ENCODE assay signal across 18 cellular contexts in the genomic region with DNA sequence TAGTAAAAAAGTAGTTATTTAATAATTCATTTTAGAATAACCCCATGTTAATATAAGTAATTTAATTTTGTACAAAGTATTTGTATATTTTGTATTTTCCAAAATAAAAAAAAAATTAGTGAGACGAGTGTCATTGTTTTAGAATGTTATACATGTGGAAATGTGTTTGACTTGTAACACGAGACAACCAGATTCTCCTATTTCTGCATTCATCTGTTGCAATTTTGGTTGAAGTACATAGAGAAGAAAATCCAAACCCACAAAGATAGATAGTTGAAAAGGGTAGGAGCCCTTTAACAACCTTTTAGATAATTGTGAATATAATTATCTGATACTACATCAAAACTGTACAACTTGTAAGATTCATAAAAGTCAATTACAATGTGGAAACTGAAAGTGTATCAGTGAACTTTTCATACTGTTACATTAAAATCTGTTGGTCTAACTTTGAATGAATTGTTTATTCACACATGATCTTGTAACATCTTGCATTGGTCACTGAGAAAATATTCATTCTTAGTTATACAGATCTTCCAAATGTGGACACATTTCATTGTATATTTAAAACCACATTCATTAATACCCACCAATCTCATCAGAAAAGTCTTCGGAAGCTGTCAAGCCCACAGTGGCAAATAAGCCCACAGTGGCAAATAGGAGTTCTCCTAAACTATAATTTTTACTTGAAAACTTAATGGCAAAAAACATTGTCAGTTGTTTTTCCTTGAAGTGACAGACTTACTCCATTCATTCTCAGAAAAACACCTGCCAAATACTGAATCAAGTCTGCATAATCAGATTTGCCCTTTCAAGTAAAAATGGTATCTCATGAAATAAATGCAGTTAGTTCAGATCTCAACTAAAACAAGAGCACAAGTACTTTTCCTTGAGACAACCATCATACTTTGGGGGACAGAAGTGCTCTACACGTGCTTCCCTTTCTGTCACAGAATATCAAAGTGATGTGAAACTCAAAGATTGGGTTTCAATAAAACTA. TPM values are rescaled to one million over a fixed set of nuclear protein-coding genes. Genes with fewer than 3 reads are reported as not detected.
DNase-seq lines count a peak whose midpoint lies in the region; ATAC-seq, FAIRE-seq and TF ChIP-seq lines count a peak whose summit lies in the region.
"Had no signal": no experiment of that assay in that cellular context is flagged by ENCODE, and none has a peak within 500 bp of the region (broad histone marks: within the 10 kb centered on the region; RNA-seq: fewer than 3 reads in every experiment).

No MANE protein-coding gene starts in this region.

- intact Hi-C loops in CD14-positive monocyte (cut with micrococcal nuclease), result no loop called here

- no peak overlapping the region for H2AFZ ChIP-seq in GM23338

- FAIRE-seq in frontal cortex (lab: Jason Lieb, UNC), result peak; percentile 8

- H3K4me1 ChIP-seq in GM23338 (ENCODE audit: insufficient read depth), result no peaks in the 10 kb centered on the region

- DNase-seq in activated naive CD4-positive, alpha-beta T cell (lab: John Stamatoyannopoulos, UW), result no peak
- no peak for DNase-seq in activated CD8-positive, alpha-beta T cell treated with anti-CD3 and anti-CD28 coated beads, Interleukin-2, amount 10 ng/mL, durations not matched to agents 7 days and 5 days
- DNase-seq in frontal cortex (ENCODE audit: low spot score in 2 of 2) (no peak), CD14-positive monocyte (ENCODE audit: low spot score) (no peak), GM23338 (ENCODE audit: low spot score) (no peak)
- no peak for DNase-seq in stimulated activated naive CD8-positive, alpha-beta T cell treated with anti-CD3 and anti-CD28 coated beads, Interleukin-15, amount 100 ng/mL, for 72 hours
- DNase-seq: activated CD4-positive, CD25-positive, alpha-beta regulatory T cell treated with anti-CD3 and anti-CD28 coated beads, Interleukin-2, amount 50 U/mL, for 72 hours; activated T-cell treated with anti-CD3 and anti-CD28 coated beads, Interleukin-2, amount 50 U/mL, for 1 hour; GF-D8; midbrain; NCI-H146; SHP77; stimulated activated CD4-positive, alpha-beta T cell treated with anti-CD3 and anti-CD28 coated beads, Interleukin-4, amount 100 ng/mL, for 4 hours; stimulated activated CD8-positive, alpha-beta memory T cell treated with anti-CD3 and anti-CD28 coated beads, Interleukin-4, amount 100 ng/mL, for 48 hours had no signal

- no peaks in the 10 kb centered on the region for H3K9me2 ChIP-seq in GM23338 (ENCODE audit: insufficient read depth)

- no peaks in the 10 kb centered on the region for H3K27me3 Mint-ChIP-seq in activated naive CD4-positive, alpha-beta T cell treated with anti-CD3 and anti-CD28 coated beads, Interleukin-2, amount 50 U/mL, for 24 hours
- H3K27me3 Mint-ChIP-seq in activated CD8-positive, alpha-beta T cell treated with anti-CD3 and anti-CD28 coated beads, Interleukin-2, amount 10 ng/mL, durations not matched to agents 7 days and 5 days (ENCODE audit: low read depth), result no peaks in the 10 kb centered on the region
- H3K27me3 Mint-ChIP-seq in stimulated activated naive CD8-positive, alpha-beta T cell treated with anti-CD3 and anti-CD28 coated beads, Interleukin-15, amount 100 ng/mL, for 72 hours, result no peaks in the 10 kb centered on the region
- H3K27me3 Mint-ChIP-seq in CD14-positive monocyte (ENCODE audit: low read depth in 3 of 3), result no peaks in the 10 kb centered on the region
- peaks cover 2% of the 10 kb centered on the region for H3K27me3 Mint-ChIP-seq in GM23338 (ENCODE audit: insufficient read depth, low read depth, poor library complexity)

- no peak overlapping the region for H3K4me3 ChIP-seq in GM23338
- H3K4me3 ChIP-seq: thoracic aorta had no signal

- H3K9me3 Mint-ChIP-seq in activated naive CD4-positive, alpha-beta T cell treated with anti-CD3 and anti-CD28 coated beads, Interleukin-2, amount 50 U/mL, for 24 hours, result no peaks in the 10 kb centered on the region
- no peaks in the 10 kb centered on the region for H3K9me3 Mint-ChIP-seq in activated CD8-positive, alpha-beta T cell treated with anti-CD3 and anti-CD28 coated beads, Interleukin-2, amount 10 ng/mL, durations not matched to agents 7 days and 5 days (ENCODE audit: insufficient read depth)
- no peaks in the 10 kb centered on the region for H3K9me3 Mint-ChIP-seq in stimulated activated naive CD8-positive, alpha-beta T cell treated with anti-CD3 and anti-CD28 coated beads, Interleukin-15, amount 100 ng/mL, for 72 hours
- H3K9me3 Mint-ChIP-seq in CD14-positive monocyte (no peaks in the 10 kb centered on the region), GM23338 (no peaks in the 10 kb centered on the region)

- no peak overlapping the region for H3K4me2 ChIP-seq in GM23338

- H3F3A ChIP-seq in GM23338 (replicated peaks; ENCODE audit: low read depth), result no peaks in the 10 kb centered on the region

- no peaks in the 10 kb centered on the region for H3K36me3 ChIP-seq in GM23338 (ENCODE audit: insufficient read depth)

- TF ChIP-seq CTCF in CD14-positive monocyte (IDR thresholded peaks at IDR 0.05) (no peak), GM23338 (conservative IDR thresholded peaks at IDR 0.05; ENCODE audit: low read depth in 2 of 2) (no peak)

- POLR2A ChIA-PET in activated CD8-positive, alpha-beta T cell treated with anti-CD3 and anti-CD28 coated beads, Interleukin-2, amount 10 ng/mL, durations not matched to agents 7 days and 5 days (lab: Charles Lee), result no interaction called here

- no peak for ATAC-seq in activated CD8-positive, alpha-beta T cell treated with anti-CD3 and anti-CD28 coated beads, Interleukin-2, amount 10 ng/mL, durations not matched to agents 7 days and 5 days
- no peak for ATAC-seq in stimulated activated naive CD8-positive, alpha-beta T cell treated with anti-CD3 and anti-CD28 coated beads, Interleukin-15, amount 100 ng/mL, for 72 hours
- ATAC-seq in HG03439 (IDR thresholded peaks at IDR 0.05; ENCODE audit: unreplicated experiment) (no peak), GM23338 (no peak)

- CTCF ChIA-PET in activated CD8-positive, alpha-beta T cell treated with anti-CD3 and anti-CD28 coated beads, Interleukin-2, amount 10 ng/mL, durations not matched to agents 7 days and 5 days (lab: Charles Lee), result interaction anchor here (1.8 to 2.8 kb wide), 4 partner anchors 10 to 101 kb away, joined by 6 to 14 read pairs (median 8); a partner anchor contains a TSS

- no peak overlapping the region; the same call in 1 of the 2 replicates for H3K27ac ChIP-seq in GM23338 (ENCODE audit: low read depth)
- H3K27ac ChIP-seq: neutrophil, thoracic aorta had no signal

- peaks cover 63% of the 10 kb centered on the region for H3K4me1 Mint-ChIP-seq in activated naive CD4-positive, alpha-beta T cell treated with anti-CD3 and anti-CD28 coated beads, Interleukin-2, amount 50 U/mL, for 24 hours
- H3K4me1 Mint-ChIP-seq in activated CD8-positive, alpha-beta T cell treated with anti-CD3 and anti-CD28 coated beads, Interleukin-2, amount 10 ng/mL, durations not matched to agents 7 days and 5 days (ENCODE audit: low read depth), result peaks cover 40% of the 10 kb centered on the region
- peaks cover 53% of the 10 kb centered on the region for H3K4me1 Mint-ChIP-seq in stimulated activated naive CD8-positive, alpha-beta T cell treated with anti-CD3 and anti-CD28 coated beads, Interleukin-15, amount 100 ng/mL, for 72 hours
- H3K4me1 Mint-ChIP-seq in CD14-positive monocyte (no peaks in the 10 kb centered on the region), GM23338 (peaks cover 10% of the 10 kb centered on the region; the same call in 2 of the 3 replicates)

- no peaks in the 10 kb centered on the region for H3K27me3 ChIP-seq in GM23338 (ENCODE audit: insufficient read depth)
- H3K27me3 ChIP-seq: neutrophil had no signal

- peak overlapping the region; percentile 88 for H3K27ac Mint-ChIP-seq in activated naive CD4-positive, alpha-beta T cell treated with anti-CD3 and anti-CD28 coated beads, Interleukin-2, amount 50 U/mL, for 24 hours
- peak overlapping the region; percentile 12 for H3K27ac Mint-ChIP-seq in activated CD8-positive, alpha-beta T cell treated with anti-CD3 and anti-CD28 coated beads, Interleukin-2, amount 10 ng/mL, durations not matched to agents 7 days and 5 days
- peak overlapping the region; percentile 74 to 92 for H3K27ac Mint-ChIP-seq in stimulated activated naive CD8-positive, alpha-beta T cell treated with anti-CD3 and anti-CD28 coated beads, Interleukin-15, amount 100 ng/mL, for 72 hours
- H3K27ac Mint-ChIP-seq in CD14-positive monocyte (peak overlapping the region in 1 of 7 donors; percentile 21), GM23338 (no peak overlapping the region)

- no peaks in the 10 kb centered on the region for H3K79me2 ChIP-seq in GM23338 (replicated peaks; ENCODE audit: insufficient read depth)

- peaks cover 19% of the 10 kb centered on the region for H3K36me3 Mint-ChIP-seq in activated naive CD4-positive, alpha-beta T cell treated with anti-CD3 and anti-CD28 coated beads, Interleukin-2, amount 50 U/mL, for 24 hours
- peaks cover 46% of the 10 kb centered on the region for H3K36me3 Mint-ChIP-seq in activated CD8-positive, alpha-beta T cell treated with anti-CD3 and anti-CD28 coated beads, Interleukin-2, amount 10 ng/mL, durations not matched to agents 7 days and 5 days (ENCODE audit: low read depth)
- peaks cover 57 to 72% of the 10 kb centered on the region in 2 donors for H3K36me3 Mint-ChIP-seq in CD14-positive monocyte
- H3K36me3 Mint-ChIP-seq in GM23338 (ENCODE audit: low read depth), result peaks cover 11% of the 10 kb centered on the region; the same call in 2 of the 3 replicates

- H4K20me1 ChIP-seq in GM23338 (replicated peaks; ENCODE audit: insufficient read depth), result 0 out of 2 replicates have a peak, but pooled peaks cover 4% of the 10 kb centered on the region

- peak overlapping the region; percentile 58 for H3K4me3 Mint-ChIP-seq in activated naive CD4-positive, alpha-beta T cell treated with anti-CD3 and anti-CD28 coated beads, Interleukin-2, amount 50 U/mL, for 24 hours
- H3K4me3 Mint-ChIP-seq in activated CD8-positive, alpha-beta T cell treated with anti-CD3 and anti-CD28 coated beads, Interleukin-2, amount 10 ng/mL, durations not matched to agents 7 days and 5 days, result no peak overlapping the region
- peak overlapping the region; percentile 64 to 67 for H3K4me3 Mint-ChIP-seq in stimulated activated naive CD8-positive, alpha-beta T cell treated with anti-CD3 and anti-CD28 coated beads, Interleukin-15, amount 100 ng/mL, for 72 hours
- H3K4me3 Mint-ChIP-seq in CD14-positive monocyte (no peak overlapping the region), GM23338 (no peak overlapping the region)

RNA-seq across cellular contexts. Expression of a gene that starts 52.8 kb away (rescaled TPM):
- 10 to 100 TPM; 78.7 to 79.5 TPM for total RNA-seq in activated CD8-positive, alpha-beta T cell treated with anti-CD3 and anti-CD28 coated beads, Interleukin-2, amount 10 ng/mL, durations not matched to agents 7 days and 5 days
- total RNA-seq in frontal cortex, result 3.3 TPM
- polyA plus RNA-seq in CD14-positive monocyte (10 to 100 TPM; 56.9 to 58.5 TPM), GM23338 (2016; fragmentation: Nextera tagmentation; extraction: Ambion mirVana) (17.7 and 19.8 TPM in 2 replicates)
- total RNA-seq in GM23338 (2014; rRNA removed; shearing (Covaris generic)), result 24.3 and 28.6 TPM in 2 replicates

Comparison
In these comparisons a context has a peak if more than half of its experiments do, and no peak if none do; other contexts are left out.
1. H3K4me3 Mint-ChIP-seq: peak in activated naive CD4-positive, alpha-beta T cell treated with anti-CD3 and anti-CD28 coated beads, Interleukin-2, amount 50 U/mL, for 24 hours (single experiment) and stimulated activated naive CD8-positive, alpha-beta T cell treated with anti-CD3 and anti-CD28 coated beads, Interleukin-15, amount 100 ng/mL, for 72 hours (2 of 2); none in activated CD8-positive, alpha-beta T cell treated with anti-CD3 and anti-CD28 coated beads, Interleukin-2, amount 10 ng/mL, durations not matched to agents 7 days and 5 days (single experiment), CD14-positive monocyte (0 of 2) and GM23338 (single experiment).